17 cellular contexts compared by ENCODE assay signal in the genomic region with DNA sequence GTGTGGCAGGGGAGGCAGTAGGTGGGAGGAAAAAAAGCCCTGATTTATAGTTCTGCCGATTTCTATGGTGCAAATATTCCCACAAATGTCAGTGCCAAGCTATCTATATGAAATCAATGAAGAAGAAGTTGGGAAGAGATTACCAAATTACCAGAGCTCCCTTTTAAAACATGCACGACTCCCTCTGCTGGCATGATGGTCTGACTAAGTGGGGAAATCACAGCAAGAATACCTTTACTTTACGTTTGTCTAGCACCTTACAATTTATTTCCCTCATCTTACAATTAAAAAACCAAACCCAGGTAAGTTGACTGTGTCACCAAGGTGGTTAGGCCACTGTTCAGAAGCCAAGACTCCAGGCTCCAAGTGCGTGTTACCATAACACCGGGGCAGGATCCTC.
DNase-seq lines count a peak whose midpoint lies in the region; ATAC-seq and TF ChIP-seq lines count a peak whose summit lies in the region.
"Had no signal": no experiment of that assay in that cellular context is flagged by ENCODE, and none has a peak within 500 bp of the region (broad histone marks: within the 10 kb centered on the region; RNA-seq: fewer than 3 reads in every experiment).

No MANE protein-coding gene starts in this region.

- no peaks in the 10 kb centered on the region for H3K27me3 ChIP-seq in RWPE2 (ENCODE audit: insufficient read depth, poor library complexity, severe bottlenecking)

- peak; percentile 12 for TF ChIP-seq CTCF in RWPE2 (IDR thresholded peaks at IDR 0.05; ENCODE audit: poor library complexity, severe bottlenecking)
- peak; percentile 3 for TF ChIP-seq CTCF in epithelial cell of esophagus (IDR thresholded peaks at IDR 0.05; ENCODE audit: insufficient read depth, low read depth, low read length, missing control alignments)

- DNase-seq in T-helper 1 cell: no peak
- DNase-seq in RWPE2 (ENCODE audit: low spot score): no peak
- no peak for DNase-seq in epithelial cell of esophagus (ENCODE audit: low read depth)
- no peak for DNase-seq in NCI-H446 (lab: John Stamatoyannopoulos, UW)
- DNase-seq in EL: no peak
- no peak for DNase-seq in NCI-H1436 treated with DMSO at 0.1 percent for 48 hours (lab: John Stamatoyannopoulos, UW)
- DNase-seq: activated CD4-positive, alpha-beta T cell treated with anti-CD3 and anti-CD28 coated beads, Interleukin-2, amount 10 ng/mL, durations not matched to agents 24 days and 14 days; activated gamma-delta T cell treated with Interleukin-2 at 50 U/mL for 16 hours; amniotic stem cell; CD8-positive, alpha-beta T cell; DMS79 treated with DMSO at 0.1 percent for 48 hours; left cardiac atrium; NCI-H2081 treated with DMSO at 0.1 percent for 48 hours; NCI-H526 had no signal

- H3K9me3 Mint-ChIP-seq in T-helper 1 cell treated with Interleukin-12 subunit alpha and Interleukin-12 subunit beta and Interleukin-4 antibody, amounts not matched to agents 30 μg/mL and 1 μg/mL, for 36 hours: peaks cover 13% of the 10 kb centered on the region

- H3K4me1 ChIP-seq in RWPE2 (ENCODE audit: insufficient read depth, poor library complexity, severe bottlenecking): peaks cover 4% of the 10 kb centered on the region

- no peaks in the 10 kb centered on the region for H3K9me3 ChIP-seq in RWPE2 (ENCODE audit: severe bottlenecking)

- peaks cover 10% of the 10 kb centered on the region for H3K4me1 Mint-ChIP-seq in T-helper 1 cell treated with Interleukin-12 subunit alpha and Interleukin-12 subunit beta and Interleukin-4 antibody, amounts not matched to agents 30 μg/mL and 1 μg/mL, for 36 hours (ENCODE audit: low read depth)

- no peaks in the 10 kb centered on the region for H3K27me3 Mint-ChIP-seq in T-helper 1 cell treated with Interleukin-12 subunit alpha and Interleukin-12 subunit beta and Interleukin-4 antibody, amounts not matched to agents 30 μg/mL and 1 μg/mL, for 36 hours (ENCODE audit: low read depth)
- H3K27me3 Mint-ChIP-seq: activated CD4-positive, alpha-beta T cell treated with anti-CD3 and anti-CD28 coated beads, Interleukin-2, amount 10 ng/mL, durations not matched to agents 24 days and 14 days had no signal

- no peak overlapping the region for H3K4me3 ChIP-seq in RWPE2 (ENCODE audit: severe bottlenecking)
- H3K4me3 ChIP-seq in epithelial cell of esophagus (ENCODE audit: low read length): no peak overlapping the region

- peak overlapping the region; percentile 31 for H3K27ac Mint-ChIP-seq in T-helper 1 cell treated with Interleukin-12 subunit alpha and Interleukin-12 subunit beta and Interleukin-4 antibody, amounts not matched to agents 30 μg/mL and 1 μg/mL, for 36 hours
- H3K27ac Mint-ChIP-seq: activated CD4-positive, alpha-beta T cell treated with anti-CD3 and anti-CD28 coated beads, Interleukin-2, amount 10 ng/mL, durations not matched to agents 24 days and 14 days; CD8-positive, alpha-beta T cell had no signal

- ATAC-seq in RWPE2 (ENCODE audit: low read depth) (no peak), HG03432 (IDR thresholded peaks at IDR 0.05; ENCODE audit: unreplicated experiment) (no peak)
- ATAC-seq: CD8-positive, alpha-beta T cell; left cardiac atrium had no signal

- H3K36me3 ChIP-seq in RWPE2 (ENCODE audit: low read depth): no peaks in the 10 kb centered on the region

- H3K27ac ChIP-seq in RWPE2 (ENCODE audit: poor library complexity, severe bottlenecking): no peak overlapping the region
- H3K27ac ChIP-seq: HL-60 had no signal

- H3K4me3 Mint-ChIP-seq in T-helper 1 cell treated with Interleukin-12 subunit alpha and Interleukin-12 subunit beta and Interleukin-4 antibody, amounts not matched to agents 30 μg/mL and 1 μg/mL, for 36 hours: no peak overlapping the region
- H3K4me3 Mint-ChIP-seq: activated CD4-positive, alpha-beta T cell treated with anti-CD3 and anti-CD28 coated beads, Interleukin-2, amount 10 ng/mL, durations not matched to agents 24 days and 14 days; CD8-positive, alpha-beta T cell had no signal

- peaks cover 28% of the 10 kb centered on the region for H3K36me3 Mint-ChIP-seq in T-helper 1 cell treated with Interleukin-12 subunit alpha and Interleukin-12 subunit beta and Interleukin-4 antibody, amounts not matched to agents 30 μg/mL and 1 μg/mL, for 36 hours (ENCODE audit: low read depth)
